Comparison of ENCODE assay signal across 1 cellular context in genomic region chr3:193732391-193732790, GRCh38.
TF ChIP-seq lines count a peak whose summit lies in the region.

No MANE protein-coding gene starts in this region.

TF ChIP-seq in HepG2, 621 proteins besides CTCF, POLR2A, EP300 and RAD21 (continued from another document and continues in another):
- no peak for TF ChIP-seq ZNF574 (CRISPR knock-in tag; IDR thresholded peaks at IDR 0.05)
- no peak for TF ChIP-seq ZNF790 (CRISPR knock-in tag; IDR thresholded peaks at IDR 0.05; ENCODE audit: borderline replicate concordance)
- no peak for TF ChIP-seq ZNF503 (CRISPR knock-in tag; IDR thresholded peaks at IDR 0.05)
- TF ChIP-seq ZBTB33 (CRISPR knock-in tag; IDR thresholded peaks at IDR 0.05) = no peak
- no peak for TF ChIP-seq ZNF549 (CRISPR knock-in tag; IDR thresholded peaks at IDR 0.05)
- TF ChIP-seq KDM6A (CRISPR knock-in tag; IDR thresholded peaks at IDR 0.05; ENCODE audit: low read depth) = peak; percentile 36; the same call in 1 of the 2 replicates
- no peak for TF ChIP-seq ELF4 (CRISPR knock-in tag; IDR thresholded peaks at IDR 0.05; ENCODE audit: borderline replicate concordance)
- TF ChIP-seq ZNF121 (CRISPR knock-in tag; IDR thresholded peaks at IDR 0.05) = no peak
- peak; percentile 58 for TF ChIP-seq AHDC1 (CRISPR knock-in tag; IDR thresholded peaks at IDR 0.05; ENCODE audit: borderline replicate concordance)
- no peak for TF ChIP-seq ZNF468 (CRISPR knock-in tag; IDR thresholded peaks at IDR 0.05)
- TF ChIP-seq ZMAT5 (CRISPR knock-in tag; IDR thresholded peaks at IDR 0.05; ENCODE audit: borderline replicate concordance, low read depth) = no peak
- no peak for TF ChIP-seq FLYWCH1 (CRISPR knock-in tag; IDR thresholded peaks at IDR 0.05)
- no peak for TF ChIP-seq TFDP1 (CRISPR knock-in tag; IDR thresholded peaks at IDR 0.05; ENCODE audit: borderline replicate concordance)
- no peak for TF ChIP-seq SMAD3 (CRISPR knock-in tag; IDR thresholded peaks at IDR 0.05)
- TF ChIP-seq POGZ (CRISPR knock-in tag; IDR thresholded peaks at IDR 0.05) = no peak
- no peak for TF ChIP-seq RNF219 (CRISPR knock-in tag; IDR thresholded peaks at IDR 0.05)
- TF ChIP-seq ZNF891 (CRISPR knock-in tag; IDR thresholded peaks at IDR 0.05) = no peak
- TF ChIP-seq ARNTL (CRISPR knock-in tag; IDR thresholded peaks at IDR 0.05) = no peak
- TF ChIP-seq ISL2 (CRISPR knock-in tag; IDR thresholded peaks at IDR 0.05) = no peak
- no peak for TF ChIP-seq ZFAT (CRISPR knock-in tag; conservative IDR thresholded peaks at IDR 0.05)
- TF ChIP-seq SOX5 (CRISPR knock-in tag; IDR thresholded peaks at IDR 0.05; ENCODE audit: borderline replicate concordance) = peak; percentile 72
- no peak for TF ChIP-seq ZNF512B (CRISPR knock-in tag; IDR thresholded peaks at IDR 0.05; ENCODE audit: borderline replicate concordance)
- no peak for TF ChIP-seq ZNF558 (CRISPR knock-in tag; IDR thresholded peaks at IDR 0.05; ENCODE audit: borderline replicate concordance)
- no peak for TF ChIP-seq CCDC6 (CRISPR knock-in tag; IDR thresholded peaks at IDR 0.05)
- peak; percentile 61 for TF ChIP-seq MAX (IDR thresholded peaks at IDR 0.05)
- TF ChIP-seq MBD4 (IDR thresholded peaks at IDR 0.05; ENCODE audit: borderline replicate concordance, low read length) = no peak
- peak; percentile 41; the same call in 1 of the 2 replicates for TF ChIP-seq ZFP91 (CRISPR knock-in tag; IDR thresholded peaks at IDR 0.05; ENCODE audit: borderline replicate concordance)
